Comparison of ENCODE assay signal across 10 cellular contexts in genomic region chr18:27483266-27483665, GRCh38.
"Had no signal": no experiment of that assay in that cellular context is flagged by ENCODE, and none has a peak within 500 bp of the region (broad histone marks: within the 10 kb centered on the region; RNA-seq: fewer than 3 reads in every experiment).

No MANE protein-coding gene starts in this region.

- H3K9me3 ChIP-seq: neutrophil, thyroid gland had no signal

- H3K27me3 ChIP-seq: neutrophil, thyroid gland had no signal

- H3K4me3 Mint-ChIP-seq: activated naive CD4-positive, alpha-beta T cell treated with anti-CD3 and anti-CD28 coated beads, Interleukin-2, amount 10 ng/mL, durations not matched to agents 7 days and 5 days; stimulated activated effector memory CD8-positive, alpha-beta T cell treated with anti-CD3 and anti-CD28 coated beads, Interleukin-12 subunit alpha, Interleukin-12 subunit beta, amount 100 ng/mL, for 72 hours had no signal

- DNase-seq: activated CD4-positive, alpha-beta T cell treated with anti-CD3 and anti-CD28 coated beads, Interleukin-2, amount 50 U/mL, for 4 hours; activated naive CD4-positive, alpha-beta T cell treated with anti-CD3 and anti-CD28 coated beads, Interleukin-2, amount 10 ng/mL, durations not matched to agents 7 days and 5 days; islet precursor cell; midbrain; stimulated activated CD4-positive, alpha-beta T cell treated with anti-CD3 and anti-CD28 coated beads, Interleukin-1b, Interleukin-23, amount 100 ng/mL, for 48 hours; thyroid gland had no signal

- ATAC-seq: stimulated activated effector memory CD8-positive, alpha-beta T cell treated with anti-CD3 and anti-CD28 coated beads, Interleukin-12 subunit alpha, Interleukin-12 subunit beta, amount 100 ng/mL, for 72 hours had no signal

- H3K27ac ChIP-seq: neutrophil, thyroid gland had no signal

- H3K36me3 ChIP-seq: neutrophil, thyroid gland had no signal

- H3K27me3 Mint-ChIP-seq: activated naive CD4-positive, alpha-beta T cell treated with anti-CD3 and anti-CD28 coated beads, Interleukin-2, amount 10 ng/mL, durations not matched to agents 7 days and 5 days had no signal

- H3K4me1 ChIP-seq: thyroid gland had no signal

- H3K4me1 Mint-ChIP-seq: activated naive CD4-positive, alpha-beta T cell treated with anti-CD3 and anti-CD28 coated beads, Interleukin-2, amount 10 ng/mL, durations not matched to agents 7 days and 5 days; stimulated activated effector memory CD8-positive, alpha-beta T cell treated with anti-CD3 and anti-CD28 coated beads, Interleukin-12 subunit alpha, Interleukin-12 subunit beta, amount 100 ng/mL, for 72 hours had no signal

- H3K36me3 Mint-ChIP-seq: activated naive CD4-positive, alpha-beta T cell treated with anti-CD3 and anti-CD28 coated beads, Interleukin-2, amount 10 ng/mL, durations not matched to agents 7 days and 5 days; stimulated activated effector memory CD8-positive, alpha-beta T cell treated with anti-CD3 and anti-CD28 coated beads, Interleukin-12 subunit alpha, Interleukin-12 subunit beta, amount 100 ng/mL, for 72 hours had no signal

- H3K9me3 Mint-ChIP-seq: activated naive CD4-positive, alpha-beta T cell treated with anti-CD3 and anti-CD28 coated beads, Interleukin-2, amount 10 ng/mL, durations not matched to agents 7 days and 5 days had no signal

- H3K27ac Mint-ChIP-seq: activated naive CD4-positive, alpha-beta T cell treated with anti-CD3 and anti-CD28 coated beads, Interleukin-2, amount 10 ng/mL, durations not matched to agents 7 days and 5 days; activated T-helper 2 cell treated with anti-CD3 and anti-CD28 coated beads, Interferon-gamma antibody, Interleukin-2, Interleukin-4, amounts not matched to agents 10 μg/mL and 5 μg/mL and 100 μg/mL, durations not matched to agents 14 hours and 24 hours and 36 hours; stimulated activated effector memory CD8-positive, alpha-beta T cell treated with anti-CD3 and anti-CD28 coated beads, Interleukin-12 subunit alpha, Interleukin-12 subunit beta, amount 100 ng/mL, for 72 hours had no signal

- H3K4me3 ChIP-seq: lung, thyroid gland had no signal
